ENCODE assay signal across 16 cellular contexts in the genomic region with DNA sequence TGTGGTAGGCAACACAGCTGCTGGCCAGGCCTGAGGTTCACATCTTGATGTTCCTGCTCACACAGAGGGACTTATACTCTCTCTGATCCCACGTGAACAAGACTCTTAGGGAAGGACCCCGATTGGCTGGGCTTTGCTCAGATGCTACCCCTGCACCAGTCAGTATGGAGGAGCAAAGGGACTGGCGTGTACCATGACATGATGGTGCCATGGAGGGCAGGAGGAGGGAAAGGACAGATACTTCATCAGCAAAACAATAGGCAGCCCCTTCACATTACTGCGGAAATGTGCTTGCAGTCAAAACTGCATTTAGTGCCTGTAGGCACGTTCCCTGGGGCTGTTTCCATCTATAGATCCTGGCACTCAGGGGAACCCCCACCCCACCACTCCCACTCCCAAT. TPM values are rescaled to one million over a fixed set of nuclear protein-coding genes. Genes with fewer than 3 reads are reported as not detected.
A peak's percentile ranks its signal among the peaks of the same experiment; 100 is the strongest.
DNase-seq lines count a peak whose midpoint lies in the region; ATAC-seq and TF ChIP-seq lines count a peak whose summit lies in the region.
"Had no signal": no experiment of that assay in that cellular context is flagged by ENCODE, and none has a peak within 500 bp of the region (broad histone marks: within the 10 kb centered on the region; RNA-seq: fewer than 3 reads in every experiment).

No MANE protein-coding gene starts in this region.

- no peak overlapping the region for H3K4me3 Mint-ChIP-seq in CD8-positive, alpha-beta memory T cell
- peak overlapping the region; percentile 68 for H3K4me3 Mint-ChIP-seq in activated T-helper 17 cell treated with anti-CD3 and anti-CD28 coated beads, Interleukin-2, amount 50 U/mL, for 72 hours
- H3K4me3 Mint-ChIP-seq in naive thymus-derived CD4-positive, alpha-beta T cell: no peak overlapping the region

- no peak overlapping the region for H3K27ac ChIP-seq in CD8-positive, alpha-beta memory T cell (ENCODE audit: low read depth, low read length)
- H3K27ac ChIP-seq in HCT116 (ENCODE audit: low read depth, low read length) (no peak overlapping the region), smooth muscle cell (ENCODE audit: low read depth) (no peak overlapping the region)
- H3K27ac ChIP-seq in naive thymus-derived CD4-positive, alpha-beta T cell (ENCODE audit: low read depth, low read length): no peak overlapping the region
- H3K27ac ChIP-seq: body of pancreas, prostate gland, upper lobe of right lung had no signal

- POLR2A ChIA-PET in CD8-positive, alpha-beta memory T cell (lab: Charles Lee): no interaction called here
- POLR2A ChIA-PET in HCT116 (lab: Charles Lee): interaction anchor here (0.7 kb wide), 1 partner anchor 301 kb away, joined by 3 read pairs; no protein-coding TSS in a partner anchor
- POLR2A ChIA-PET in naive thymus-derived CD4-positive, alpha-beta T cell (lab: Charles Lee): interaction anchor here (2.1 to 39.5 kb wide), 4 partner anchors 8 to 34 kb away, joined by 6 to 1899 read pairs (median 272); partner anchors contain the start of gene ZFP36L2

- no peaks in the 10 kb centered on the region for H3K79me2 ChIP-seq in HCT116 (ENCODE audit: insufficient read depth, low read length)
- H3K79me2 ChIP-seq in smooth muscle cell (ENCODE audit: low read depth): no peaks in the 10 kb centered on the region

- H2AFZ ChIP-seq in HCT116 (ENCODE audit: low read depth, low read length, poor library complexity, severe bottlenecking): no peak overlapping the region
- no peak overlapping the region for H2AFZ ChIP-seq in smooth muscle cell (ENCODE audit: low read depth)

- H3K4me3 ChIP-seq in CD8-positive, alpha-beta memory T cell (ENCODE audit: low read length): no peak overlapping the region
- H3K4me3 ChIP-seq in HCT116 (replicated peaks in 1 of 2; ENCODE audit: low read depth in 1 of 2, low read length in 2 of 2) (no peak overlapping the region), smooth muscle cell (no peak overlapping the region)
- no peak overlapping the region for H3K4me3 ChIP-seq in naive thymus-derived CD4-positive, alpha-beta T cell (ENCODE audit: low read length)
- H3K4me3 ChIP-seq: body of pancreas, prostate gland, upper lobe of right lung had no signal

- no peak for TF ChIP-seq CTCF in HCT116 (IDR thresholded peaks at IDR 0.05 in 2 of 3, conservative IDR thresholded peaks at IDR 0.05 in 1 of 3; ENCODE audit: borderline replicate concordance in 1 of 3, insufficient read depth in 1 of 3, low read depth in 2 of 3, low read length in 2 of 3)
- no peak for TF ChIP-seq CTCF in smooth muscle cell (IDR thresholded peaks at IDR 0.05; ENCODE audit: borderline replicate concordance, insufficient read depth, poor library complexity, severe bottlenecking)

- H3K36me3 Mint-ChIP-seq in CD8-positive, alpha-beta memory T cell: peaks cover 0 to 4% (median 0%) of the 10 kb centered on the region in 3 donors
- H3K36me3 Mint-ChIP-seq in activated T-helper 17 cell treated with anti-CD3 and anti-CD28 coated beads, Interleukin-2, amount 50 U/mL, for 72 hours (ENCODE audit: low read depth): peaks cover 6% of the 10 kb centered on the region
- peaks cover 6 to 10% (median 8%) of the 10 kb centered on the region in 5 donors for H3K36me3 Mint-ChIP-seq in naive thymus-derived CD4-positive, alpha-beta T cell

- no peaks in the 10 kb centered on the region for H3K9me3 Mint-ChIP-seq in CD8-positive, alpha-beta memory T cell
- H3K9me3 Mint-ChIP-seq in activated T-helper 17 cell treated with anti-CD3 and anti-CD28 coated beads, Interleukin-2, amount 50 U/mL, for 72 hours: no peaks in the 10 kb centered on the region
- H3K9me3 Mint-ChIP-seq in naive thymus-derived CD4-positive, alpha-beta T cell: peaks cover 0 to 2% (median 0%) of the 10 kb centered on the region in 11 donors
- H3K9me3 Mint-ChIP-seq: T-helper 1 cell treated with Interleukin-12 subunit alpha and Interleukin-12 subunit beta and Interleukin-4 antibody, amounts not matched to agents 30 μg/mL and 1 μg/mL, for 36 hours had no signal

- H3K9me2 ChIP-seq in HCT116 (ENCODE audit: insufficient read depth): no peaks in the 10 kb centered on the region

- 62% methylated on average over 4 of the region's 5 CpGs for WGBS in smooth muscle cell (ENCODE audit: low lambda C conversion rate)

- ATAC-seq in HCT116 (no peak), GM18867 (IDR thresholded peaks at IDR 0.05; ENCODE audit: unreplicated experiment) (no peak)
- no peak for ATAC-seq in activated T-helper 17 cell treated with anti-CD3 and anti-CD28 coated beads, Interleukin-2, amount 50 U/mL, for 72 hours (replicated peaks)
- ATAC-seq in naive thymus-derived CD4-positive, alpha-beta T cell: no peak
- ATAC-seq: body of pancreas, left lobe of liver, upper lobe of right lung had no signal

- no peaks in the 10 kb centered on the region for H3K27me3 ChIP-seq in CD8-positive, alpha-beta memory T cell (ENCODE audit: insufficient read depth, low read length, poor library complexity, severe bottlenecking)
- no peaks in the 10 kb centered on the region for H3K27me3 ChIP-seq in HCT116 (ENCODE audit: insufficient read depth, low read length)
- H3K27me3 ChIP-seq in naive thymus-derived CD4-positive, alpha-beta T cell (ENCODE audit: control insufficient read depth in 2 of 2, insufficient read depth in 2 of 2, low read length in 2 of 2): no peaks in the 10 kb centered on the region
- no peaks in the 10 kb centered on the region for H3K27me3 ChIP-seq in smooth muscle cell (ENCODE audit: low read depth)
- H3K27me3 ChIP-seq: body of pancreas, upper lobe of right lung had no signal

- peak overlapping the region in 7 of 8 donors; percentile 18 to 97 (median 37) for H3K27ac Mint-ChIP-seq in CD8-positive, alpha-beta memory T cell
- H3K27ac Mint-ChIP-seq in activated T-helper 17 cell treated with anti-CD3 and anti-CD28 coated beads, Interleukin-2, amount 50 U/mL, for 72 hours: peak overlapping the region; percentile 96
- H3K27ac Mint-ChIP-seq in naive thymus-derived CD4-positive, alpha-beta T cell: peak overlapping the region in 6 of 9 donors; percentile 9 to 89 (median 84)

- H3K9ac ChIP-seq in HCT116 (ENCODE audit: low read length) (0 out of 2 replicates have a peak overlapping the region, but pooled peaks have one; percentile 60), smooth muscle cell (ENCODE audit: low read depth) (no peak overlapping the region)

- intact Hi-C loops in HCT116 (cut with micrococcal nuclease): no loop called here
- intact Hi-C loops in naive thymus-derived CD4-positive, alpha-beta T cell (cut with micrococcal nuclease): loop anchor here (1.0 kb wide), 2 partner anchors 9 to 11 kb away; no protein-coding TSS in a partner anchor

- H3K27me3 Mint-ChIP-seq in CD8-positive, alpha-beta memory T cell: peaks cover 0 to 2% of the 10 kb centered on the region in 2 donors
- H3K27me3 Mint-ChIP-seq in activated T-helper 17 cell treated with anti-CD3 and anti-CD28 coated beads, Interleukin-2, amount 50 U/mL, for 72 hours: no peaks in the 10 kb centered on the region
- H3K27me3 Mint-ChIP-seq in naive thymus-derived CD4-positive, alpha-beta T cell: no peaks in the 10 kb centered on the region

- H3F3A ChIP-seq in smooth muscle cell (ENCODE audit: low read depth): no peaks in the 10 kb centered on the region

- no peaks in the 10 kb centered on the region for H3K9me3 ChIP-seq in CD8-positive, alpha-beta memory T cell (ENCODE audit: low read length)
- H3K9me3 ChIP-seq in HCT116 (ENCODE audit: control insufficient read depth in 1 of 2, insufficient read depth in 1 of 2, low read depth in 1 of 2, low read length in 2 of 2) (no peaks in the 10 kb centered on the region), smooth muscle cell (replicated peaks; ENCODE audit: low read depth) (no peaks in the 10 kb centered on the region)
- no peaks in the 10 kb centered on the region for H3K9me3 ChIP-seq in naive thymus-derived CD4-positive, alpha-beta T cell (ENCODE audit: control insufficient read depth in 2 of 3, low read length in 3 of 3)
- H3K9me3 ChIP-seq: body of pancreas, prostate gland, upper lobe of right lung had no signal

- no peak for DNase-seq in CD8-positive, alpha-beta memory T cell
- no peak for DNase-seq in HCT116 (ENCODE audit: low read depth, low spot score)
- no peak for DNase-seq in naive thymus-derived CD4-positive, alpha-beta T cell
- DNase-seq in smooth muscle cell (lab: John Stamatoyannopoulos, UW; ENCODE audit: unreplicated experiment): no peak
- no peak for DNase-seq in C1 segment of cervical spinal cord (lab: John Stamatoyannopoulos, UW)
- DNase-seq: body of pancreas, KBM-7, NCI-H187, NCI-H82, OCI-M1, upper lobe of right lung had no signal

- TF ChIP-seq RAD21 in HCT116 (IDR thresholded peaks at IDR 0.05; ENCODE audit: low read depth): no peak

- no peaks in the 10 kb centered on the region for H3K36me3 ChIP-seq in CD8-positive, alpha-beta memory T cell (ENCODE audit: insufficient read depth, low read length)
- no peaks in the 10 kb centered on the region for H3K36me3 ChIP-seq in HCT116 (ENCODE audit: control insufficient read depth in 1 of 2, insufficient read depth in 2 of 2, low read length in 2 of 2)
- H3K36me3 ChIP-seq in naive thymus-derived CD4-positive, alpha-beta T cell (ENCODE audit: control insufficient read depth in 2 of 3, insufficient read depth in 3 of 3, low read length in 3 of 3): no peaks in the 10 kb centered on the region
- H3K36me3 ChIP-seq in smooth muscle cell (ENCODE audit: low read depth): no peaks in the 10 kb centered on the region
- H3K36me3 ChIP-seq: prostate gland, upper lobe of right lung had no signal

- TF ChIP-seq POLR2A in HCT116 (IDR thresholded peaks at IDR 0.05; ENCODE audit: borderline replicate concordance, extremely low read depth, insufficient read depth, insufficient read length): no peak

- peaks cover 60% of the 10 kb centered on the region for H3K4me1 ChIP-seq in CD8-positive, alpha-beta memory T cell (ENCODE audit: insufficient read depth, low read length)
- H3K4me1 ChIP-seq in HCT116 (ENCODE audit: control insufficient read depth in 1 of 2, insufficient read depth in 2 of 2, low read length in 2 of 2): peaks cover 32 to 75% of the 10 kb centered on the region in 2 experiments
- peaks cover 6 to 64% of the 10 kb centered on the region in 2 donors for H3K4me1 ChIP-seq in naive thymus-derived CD4-positive, alpha-beta T cell (ENCODE audit: control insufficient read depth in 2 of 2, insufficient read depth in 2 of 2, low read length in 2 of 2)
- H3K4me1 ChIP-seq in smooth muscle cell (ENCODE audit: low read depth): peaks cover 26% of the 10 kb centered on the region

- RAD21 ChIA-PET in HCT116 (lab: Charles Lee; ENCODE audit: low non-redundant PET in 1 of 2, low total read pairs in 2 of 2, uncharacterized antibody in 2 of 2, unreplicated experiment in 2 of 2): no interaction called here

- CTCF ChIA-PET in CD8-positive, alpha-beta memory T cell (lab: Charles Lee): interaction anchor here (1.8 to 26.3 kb wide), 2 partner anchors 9 to 38 kb away, joined by 4 to 580 read pairs; partner anchors contain the start of gene ZFP36L2
- CTCF ChIA-PET in HCT116 (lab: Charles Lee): no interaction called here
- CTCF ChIA-PET in naive thymus-derived CD4-positive, alpha-beta T cell (lab: Charles Lee): no interaction called here

- BruUV-seq in HCT116 (replicated peaks; lab: Mats Ljungman, UMichigan): no TSS peak

- H4K20me1 ChIP-seq in HCT116 (ENCODE audit: insufficient read depth) (no peaks in the 10 kb centered on the region), smooth muscle cell (ENCODE audit: low read depth) (no peaks in the 10 kb centered on the region)

- H3K4me1 Mint-ChIP-seq in CD8-positive, alpha-beta memory T cell: peaks cover 46 to 70% (median 47%) of the 10 kb centered on the region in 3 donors
- H3K4me1 Mint-ChIP-seq in activated T-helper 17 cell treated with anti-CD3 and anti-CD28 coated beads, Interleukin-2, amount 50 U/mL, for 72 hours: peaks cover 34% of the 10 kb centered on the region
- peaks cover 30 to 75% (median 66%) of the 10 kb centered on the region in 7 donors for H3K4me1 Mint-ChIP-seq in naive thymus-derived CD4-positive, alpha-beta T cell

- H3K4me2 ChIP-seq in HCT116 (ENCODE audit: low read length) (peak overlapping the region; percentile 73), smooth muscle cell (no peak overlapping the region)

RNA-seq across cellular contexts. Expression of gene ZFP36L2, which starts 42.7 kb away (rescaled TPM):
- 10 to 100 TPM; 98.0 to 98.6 TPM for total RNA-seq in CD8-positive, alpha-beta memory T cell
- 737 TPM for polyA plus RNA-seq in CD8-positive, alpha-beta memory T cell
- total RNA-seq in HCT116 (2021; ENCODE audit: unreplicated experiment) (30.3 TPM), smooth muscle cell (7.1 and 8.2 TPM in 2 replicates)
- 15.7 and 29.3 TPM in 2 replicates for polyA plus RNA-seq in HCT116 (2012)
- total RNA-seq in activated T-helper 17 cell treated with anti-CD3 and anti-CD28 coated beads, Interleukin-2, amount 50 U/mL, for 72 hours: 100 to 1,000 TPM in 1 of 2 donors, 10 to 100 TPM in 1; 57.8 to 185 TPM
- total RNA-seq in naive thymus-derived CD4-positive, alpha-beta T cell: 100 to 1,000 TPM; 231 to 747 (median 389) TPM
- polyA plus RNA-seq in naive thymus-derived CD4-positive, alpha-beta T cell: 100 to 1,000 TPM; 252 to 411 TPM
- polyA plus RNA-seq in smooth muscle cell: 25.8 and 29.4 TPM in 2 replicates

Comparison
In these comparisons a context has a peak if more than half of its experiments do, and no peak if none do; other contexts are left out.
1. H3K27ac Mint-ChIP-seq: peak in every context shown above with its lines; median percentile 96 in activated T-helper 17 cell treated with anti-CD3 and anti-CD28 coated beads, Interleukin-2, amount 50 U/mL, for 72 hours; 84 in naive thymus-derived CD4-positive, alpha-beta T cell; 37 in CD8-positive, alpha-beta memory T cell.